ENCODE assay signal across 25 cellular contexts in genomic region chr3:141651405-141651804, GRCh38.
DNase-seq lines count a peak whose midpoint lies in the region; ATAC-seq, FAIRE-seq and TF ChIP-seq lines count a peak whose summit lies in the region.
"Had no signal": no experiment of that assay in that cellular context is flagged by ENCODE, and none has a peak within 500 bp of the region (broad histone marks: within the 10 kb centered on the region; RNA-seq: fewer than 3 reads in every experiment).

No MANE protein-coding gene starts in this region.

- intact Hi-C loops in K562 (cut with micrococcal nuclease), result no loop called here
- intact Hi-C loops in prostate gland (cut with DNase I), result no loop called here
- intact Hi-C loops in transverse colon (cut with DNase I; ENCODE audit: low total_unique reads), result no loop called here
- intact Hi-C loops in activated CD4-positive, alpha-beta T cell treated with anti-CD3 and anti-CD28 coated beads, Interleukin-2, amount 10 ng/mL, durations not matched to agents 24 days and 14 days (cut with micrococcal nuclease), result no loop called here

- no peaks in the 10 kb centered on the region for H3K9me1 ChIP-seq in K562 (ENCODE audit: control insufficient read depth, insufficient read depth, low read length)

- no peak overlapping the region for H3K4me3 ChIP-seq in K562
- no peak overlapping the region for H3K4me3 ChIP-seq in muscle layer of colon (ENCODE audit: low read depth in 1 of 2, low read length in 2 of 2)
- H3K4me3 ChIP-seq in prostate gland, result no peak overlapping the region
- H3K4me3 ChIP-seq in transverse colon, result no peak overlapping the region
- H3K4me3 ChIP-seq: BLaER1, GM12878, GM23248 had no signal

- H3K36me3 Mint-ChIP-seq in activated CD4-positive, alpha-beta T cell treated with anti-CD3 and anti-CD28 coated beads, Interleukin-2, amount 10 ng/mL, durations not matched to agents 24 days and 14 days (ENCODE audit: low read depth), result no peaks in the 10 kb centered on the region
- H3K36me3 Mint-ChIP-seq: CD4-positive, CD25-positive, alpha-beta regulatory T cell; CD8-positive, alpha-beta T cell had no signal

- BruUV-seq in K562 (replicated peaks; lab: Mats Ljungman, UMichigan), result no TSS peak

- H3K9me3 Mint-ChIP-seq in activated CD4-positive, alpha-beta T cell treated with anti-CD3 and anti-CD28 coated beads, Interleukin-2, amount 10 ng/mL, durations not matched to agents 24 days and 14 days, result peaks cover 5% of the 10 kb centered on the region
- H3K9me3 Mint-ChIP-seq: CD4-positive, CD25-positive, alpha-beta regulatory T cell; CD8-positive, alpha-beta T cell had no signal

- FAIRE-seq in K562 (lab: Jason Lieb, UNC), result no peak
- FAIRE-seq: A204.1, G401.6, GM12878, GM19239, H1 had no signal

- H3K27ac Mint-ChIP-seq in activated CD4-positive, alpha-beta T cell treated with anti-CD3 and anti-CD28 coated beads, Interleukin-2, amount 10 ng/mL, durations not matched to agents 24 days and 14 days, result no peak overlapping the region
- H3K27ac Mint-ChIP-seq: B cell; CD4-positive, CD25-positive, alpha-beta regulatory T cell; CD8-positive, alpha-beta T cell had no signal

- POLR2A ChIA-PET in K562 (lab: Yijun Ruan, JAX), result no interaction called here

- no peak overlapping the region for H3K4me2 ChIP-seq in K562 (ENCODE audit: insufficient read depth, low read length)
- H3K4me2 ChIP-seq: BLaER1 had no signal

- H3K9ac ChIP-seq in K562 (ENCODE audit: insufficient read depth in 1 of 2, low read depth in 2 of 2, low read length in 2 of 2) (no peak overlapping the region), muscle layer of colon (ENCODE audit: low read length) (no peak overlapping the region)
- H3K9ac ChIP-seq: BLaER1, GM23248 had no signal

- peaks cover 4 to 33% of the 10 kb centered on the region in 2 experiments; a peak in 3 of 5 replicates for H3K4me1 ChIP-seq in K562 (replicated peaks in 1 of 2; ENCODE audit: control insufficient read depth in 2 of 2, insufficient read depth in 2 of 2, low read length in 2 of 2)
- peaks cover 32% of the 10 kb centered on the region for H3K4me1 ChIP-seq in muscle layer of colon (ENCODE audit: insufficient read depth, low read length)
- no peaks in the 10 kb centered on the region for H3K4me1 ChIP-seq in prostate gland (replicated peaks)
- peaks cover 0 to 17% (median 4%) of the 10 kb centered on the region in 4 donors for H3K4me1 ChIP-seq in transverse colon
- H3K4me1 ChIP-seq: BLaER1 had no signal

- H4K20me1 ChIP-seq in K562 (replicated peaks; ENCODE audit: control insufficient read depth, insufficient read depth, low read length), result no peaks in the 10 kb centered on the region
- H4K20me1 ChIP-seq: BLaER1 had no signal

- no peaks in the 10 kb centered on the region for H3K4me1 Mint-ChIP-seq in activated CD4-positive, alpha-beta T cell treated with anti-CD3 and anti-CD28 coated beads, Interleukin-2, amount 10 ng/mL, durations not matched to agents 24 days and 14 days
- H3K4me1 Mint-ChIP-seq: B cell had no signal

- CTCF ChIA-PET in K562 (lab: Yijun Ruan, JAX; ENCODE audit: low intra/inter-chr PET ratio), result no interaction called here

- H3K27me3 Mint-ChIP-seq in activated CD4-positive, alpha-beta T cell treated with anti-CD3 and anti-CD28 coated beads, Interleukin-2, amount 10 ng/mL, durations not matched to agents 24 days and 14 days, result peaks cover 3% of the 10 kb centered on the region

- no peak overlapping the region for H2AFZ ChIP-seq in K562 (ENCODE audit: low read depth, low read length)
- H2AFZ ChIP-seq: GM23248 had no signal

- H3K79me2 ChIP-seq in K562 (ENCODE audit: control insufficient read depth, insufficient read depth, low read length), result no peaks in the 10 kb centered on the region

- DNase-seq in K562 (ENCODE audit: extremely low read depth in 1 of 4, low spot score in 3 of 4) (no peak), prostate gland (ENCODE audit: low spot score) (peak; percentile 24), transverse colon (no peak), NCI-H2196 treated with DMSO at 0.1 percent for 48 hours (lab: John Stamatoyannopoulos, UW; ENCODE audit: unreplicated experiment) (no peak), NCI-H1417 (lab: John Stamatoyannopoulos, UW) (no peak)
- no peak for DNase-seq in activated CD4-positive, alpha-beta T cell treated with anti-CD3 and anti-CD28 coated beads, Interleukin-2, amount 10 ng/mL, durations not matched to agents 24 days and 14 days
- DNase-seq: Caco-2; CD4-positive, CD25-positive, alpha-beta regulatory T cell; CD8-positive, alpha-beta T cell; DMS153; DND-41; GM23248; H7; HCEC 1CT had no signal

- TF ChIP-seq POLR2A in K562 (conservative IDR thresholded peaks at IDR 0.05) (no peak), prostate gland (IDR thresholded peaks at IDR 0.05) (no peak), transverse colon (IDR thresholded peaks at IDR 0.05) (no peak)

- in situ Hi-C loops in K562 (cut with MboI) (no loop called here), transverse colon (cut with MboI; ENCODE audit: low pct_ligation_motif_present in 1 of 4, low pct_unique_long_range_greater_than_20kb in 1 of 4, low sequenced_read_pairs in 3 of 4) (no loop called here)

- TF ChIP-seq RAD21 in K562 (CRISPR knock-in tag; conservative IDR thresholded peaks at IDR 0.05 in 1 of 2, IDR thresholded peaks at IDR 0.05 in 1 of 2), result no peak

- H3K36me3 ChIP-seq in K562 (ENCODE audit: control insufficient read depth, insufficient read depth, low read length), result no peaks in the 10 kb centered on the region
- H3K36me3 ChIP-seq in muscle layer of colon (ENCODE audit: insufficient read depth, low read length), result no peaks in the 10 kb centered on the region
- no peaks in the 10 kb centered on the region for H3K36me3 ChIP-seq in prostate gland
- H3K36me3 ChIP-seq in transverse colon, result no peaks in the 10 kb centered on the region
- H3K36me3 ChIP-seq: BLaER1 had no signal

- no peak overlapping the region for H3K4me3 Mint-ChIP-seq in activated CD4-positive, alpha-beta T cell treated with anti-CD3 and anti-CD28 coated beads, Interleukin-2, amount 10 ng/mL, durations not matched to agents 24 days and 14 days
- H3K4me3 Mint-ChIP-seq: B cell; CD4-positive, CD25-positive, alpha-beta regulatory T cell; CD8-positive, alpha-beta T cell had no signal

- H3K27me3 ChIP-seq in K562 (ENCODE audit: control insufficient read depth in 2 of 2, insufficient read depth in 2 of 2, low read length in 2 of 2) (no peaks in the 10 kb centered on the region), muscle layer of colon (ENCODE audit: control insufficient read depth in 1 of 2, insufficient read depth in 2 of 2, low read length in 2 of 2) (no peaks in the 10 kb centered on the region), prostate gland (replicated peaks; ENCODE audit: insufficient read depth) (no peaks in the 10 kb centered on the region), transverse colon (no peaks in the 10 kb centered on the region)
- H3K27me3 ChIP-seq: BLaER1 had no signal

- no peak overlapping the region for H3K27ac ChIP-seq in K562 (ENCODE audit: extremely low read depth, low read depth, low read length)
- peak overlapping the region; percentile 29 for H3K27ac ChIP-seq in muscle layer of colon (ENCODE audit: low read depth, low read length)
- H3K27ac ChIP-seq in prostate gland, result no peak overlapping the region
- peak overlapping the region in 3 of 4 donors; percentile 47 to 62 (median 53) for H3K27ac ChIP-seq in transverse colon
- H3K27ac ChIP-seq: 22Rv1, BLaER1, C4-2B, GM23248 had no signal

- WGBS in K562 (ENCODE audit: insufficient coverage, low coverage, missing lambda C conversion rate), result 71% methylated on average over 1 of the region's 2 CpGs
- 18% methylated on average over 2 of the region's 2 CpGs for WGBS in prostate gland
- WGBS in transverse colon (ENCODE audit: low coverage in 1 of 2), 2 donors, result 79 to 81% methylated on average over 1 to 2 of the region's 2 CpGs

- H3K9me3 ChIP-seq in K562 (replicated peaks; ENCODE audit: control insufficient read depth, insufficient read depth, low read depth, low read length) (no peaks in the 10 kb centered on the region), muscle layer of colon (ENCODE audit: low read length) (no peaks in the 10 kb centered on the region), prostate gland (no peaks in the 10 kb centered on the region), transverse colon (no peaks in the 10 kb centered on the region)

- ATAC-seq in K562 (no peak), HG03469 (IDR thresholded peaks at IDR 0.05; ENCODE audit: unreplicated experiment) (no peak)
- ATAC-seq: CD8-positive, alpha-beta T cell; GM12878 had no signal

- TF ChIP-seq CTCF in K562 (IDR thresholded peaks at IDR 0.05 in 2 of 3, conservative IDR thresholded peaks at IDR 0.05 in 1 of 3; ENCODE audit: insufficient read depth in 2 of 3, low read depth in 1 of 3, low read length in 3 of 3) (no peak), prostate gland (IDR thresholded peaks at IDR 0.05) (no peak), transverse colon (IDR thresholded peaks at IDR 0.05) (no peak)

- TF ChIP-seq EP300 in K562 (IDR thresholded peaks at IDR 0.05; ENCODE audit: low read length) (no peak), transverse colon (IDR thresholded peaks at IDR 0.05; ENCODE audit: low read depth) (no peak)

TF ChIP-seq in K562, 482 proteins besides CTCF, POLR2A, EP300 and RAD21:
- TF ChIP-seq NR2F6 (CRISPR knock-in tag; IDR thresholded peaks at IDR 0.05) (no peak), PBX2 (CRISPR knock-in tag; IDR thresholded peaks at IDR 0.05; ENCODE audit: low read depth) (no peak), PBX2 (tag; conservative IDR thresholded peaks at IDR 0.05; ENCODE audit: low read depth) (peak; percentile 63), RBBP5 (IDR thresholded peaks at IDR 0.05; ENCODE audit: borderline replicate concordance, insufficient read depth, low read length, poor library complexity, severe bottlenecking) (no peak), CBFA2T3 (IDR thresholded peaks at IDR 0.05) (0 out of 2 replicates have a peak, but pooled peaks have one; percentile 14), MEIS2 (IDR thresholded peaks at IDR 0.05; ENCODE audit: partially characterized antibody) (peak; percentile 62)

Comparison
In these comparisons a context has a peak if more than half of its experiments do, and no peak if none do; other contexts are left out.
1. H3K27ac ChIP-seq: peak in muscle layer of colon (single experiment) and transverse colon (3 of 4); none in K562 (single experiment) and prostate gland (0 of 2).